ENCODE assay signal across 1 cellular context in the genomic region with DNA sequence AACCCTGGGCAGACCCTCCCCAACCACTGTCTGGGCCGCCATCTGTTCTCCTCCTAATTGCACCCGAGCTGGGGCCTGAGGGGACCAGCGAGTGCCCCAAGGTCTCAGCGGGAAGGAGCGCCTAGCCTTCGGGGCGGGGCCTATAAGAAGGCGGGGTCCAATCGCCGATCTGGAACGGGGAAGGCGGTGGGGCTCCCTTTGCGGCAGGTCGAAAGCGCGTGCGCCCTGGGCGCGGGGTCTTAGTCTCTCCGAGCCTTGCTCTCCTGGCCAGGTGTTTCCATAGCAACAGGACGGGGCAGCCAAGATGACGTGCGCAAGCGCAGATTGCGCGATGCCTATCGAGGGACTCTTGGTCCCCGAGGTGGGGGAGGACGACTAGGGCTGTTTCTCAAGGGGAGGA.
A peak's percentile ranks its signal among the peaks of the same experiment; 100 is the strongest.
TF ChIP-seq lines count a peak whose summit lies in the region.

No MANE protein-coding gene starts in this region.

TF ChIP-seq in K562, 482 proteins besides CTCF, POLR2A, EP300 and RAD21 (continues in another document):
- TF ChIP-seq MYC (IDR thresholded peaks at IDR 0.05; ENCODE audit: low read depth, low read length) (no peak), MYC (CRISPR knock-in tag; IDR thresholded peaks at IDR 0.05; ENCODE audit: borderline replicate concordance, low read depth) (peak; percentile 41; the same call in 1 of the 2 replicates), TEAD4 (IDR thresholded peaks at IDR 0.05; ENCODE audit: low read length) (no peak), TEAD4 (CRISPR knock-in tag; IDR thresholded peaks at IDR 0.05; ENCODE audit: borderline replicate concordance) (no peak), SP1 (CRISPR knock-in tag; IDR thresholded peaks at IDR 0.05) (peak; percentile 14; the same call in 1 of the 2 replicates), TAF1 (IDR thresholded peaks at IDR 0.05; ENCODE audit: control insufficient read depth, extremely low read depth, insufficient read depth, low read length, severe bottlenecking) (no peak), RCOR1 (IDR thresholded peaks at IDR 0.05; ENCODE audit: borderline replicate concordance in 1 of 2, low read depth in 2 of 2, low read length in 2 of 2) (peak in 1 of 2 experiments; percentile 66; a peak in 1 of 4 replicates), KAT7 (CRISPR knock-in tag; IDR thresholded peaks at IDR 0.05; ENCODE audit: borderline replicate concordance) (no peak), CAMTA2 (CRISPR knock-in tag; conservative IDR thresholded peaks at IDR 0.05) (no peak), ZNF785 (CRISPR knock-in tag; IDR thresholded peaks at IDR 0.05) (no peak), CTBP1 (IDR thresholded peaks at IDR 0.05; ENCODE audit: borderline replicate concordance) (peak; percentile 48), ZNF561 (CRISPR knock-in tag; conservative IDR thresholded peaks at IDR 0.05) (no peak), PCBP2 (IDR thresholded peaks at IDR 0.05; ENCODE audit: low read depth, low read length, poor library complexity, severe bottlenecking) (no peak), NELFE (IDR thresholded peaks at IDR 0.05; ENCODE audit: insufficient read depth, insufficient read length) (no peak), RB1 (IDR thresholded peaks at IDR 0.05; ENCODE audit: low read depth) (0 out of 2 replicates have a peak, but pooled peaks have one; percentile 6), MAZ (CRISPR knock-in tag; conservative IDR thresholded peaks at IDR 0.05 in 1 of 2, IDR thresholded peaks at IDR 0.05 in 1 of 2) (no peak), RBM15 (IDR thresholded peaks at IDR 0.05; ENCODE audit: insufficient read depth, low read length) (no peak), PPARD (CRISPR knock-in tag; IDR thresholded peaks at IDR 0.05) (no peak), ZC3H4 (CRISPR knock-in tag; IDR thresholded peaks at IDR 0.05; ENCODE audit: borderline replicate concordance) (no peak), ADNP (tag; IDR thresholded peaks at IDR 0.05) (no peak), NRF1 (conservative IDR thresholded peaks at IDR 0.05 in 1 of 2, IDR thresholded peaks at IDR 0.05 in 1 of 2) (peak; percentile 91 to 93), HDAC8 (tag; IDR thresholded peaks at IDR 0.05) (no peak), ZNF143 (CRISPR knock-in tag; IDR thresholded peaks at IDR 0.05) (no peak), ZNF431 (CRISPR knock-in tag; IDR thresholded peaks at IDR 0.05) (no peak), ZNF41 (CRISPR knock-in tag; conservative IDR thresholded peaks at IDR 0.05) (no peak), RBFOX2 (IDR thresholded peaks at IDR 0.05; ENCODE audit: low read depth, low read length) (peak; percentile 46; the same call in 1 of the 2 replicates), TRIM24 (IDR thresholded peaks at IDR 0.05) (no peak), KDM1A (IDR thresholded peaks at IDR 0.05) (peak; percentile 12 to 21; a peak in 1 of 4 replicates), CC2D1A (IDR thresholded peaks at IDR 0.05) (no peak), GTF2A2 (tag; IDR thresholded peaks at IDR 0.05) (no peak), ZNF766 (CRISPR knock-in tag; conservative IDR thresholded peaks at IDR 0.05) (no peak)
- TF ChIP-seq, protein P1, sequence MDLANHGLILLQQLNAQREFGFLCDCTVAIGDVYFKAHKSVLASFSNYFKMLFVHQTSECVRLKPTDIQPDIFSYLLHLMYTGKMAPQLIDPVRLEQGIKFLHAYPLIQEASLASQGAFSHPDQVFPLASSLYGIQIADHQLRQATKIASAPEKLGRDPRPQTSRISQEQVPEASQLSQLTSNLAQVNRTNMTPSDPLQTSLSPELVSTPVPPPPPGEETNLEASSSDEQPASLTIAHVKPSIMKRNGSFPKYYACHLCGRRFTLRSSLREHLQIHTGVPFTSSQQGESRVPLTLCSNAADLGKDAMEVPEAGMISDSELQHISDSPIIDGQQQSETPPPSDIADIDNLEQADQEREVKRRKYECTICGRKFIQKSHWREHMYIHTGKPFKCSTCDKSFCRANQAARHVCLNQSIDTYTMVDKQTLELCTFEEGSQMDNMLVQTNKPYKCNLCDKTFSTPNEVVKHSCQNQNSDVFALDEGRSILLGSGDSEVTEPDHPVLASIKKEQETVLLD (IDR thresholded peaks at IDR 0.05): peak; percentile 47; the same call in 1 of the 2 replicates
- TF ChIP-seq, protein P2, sequence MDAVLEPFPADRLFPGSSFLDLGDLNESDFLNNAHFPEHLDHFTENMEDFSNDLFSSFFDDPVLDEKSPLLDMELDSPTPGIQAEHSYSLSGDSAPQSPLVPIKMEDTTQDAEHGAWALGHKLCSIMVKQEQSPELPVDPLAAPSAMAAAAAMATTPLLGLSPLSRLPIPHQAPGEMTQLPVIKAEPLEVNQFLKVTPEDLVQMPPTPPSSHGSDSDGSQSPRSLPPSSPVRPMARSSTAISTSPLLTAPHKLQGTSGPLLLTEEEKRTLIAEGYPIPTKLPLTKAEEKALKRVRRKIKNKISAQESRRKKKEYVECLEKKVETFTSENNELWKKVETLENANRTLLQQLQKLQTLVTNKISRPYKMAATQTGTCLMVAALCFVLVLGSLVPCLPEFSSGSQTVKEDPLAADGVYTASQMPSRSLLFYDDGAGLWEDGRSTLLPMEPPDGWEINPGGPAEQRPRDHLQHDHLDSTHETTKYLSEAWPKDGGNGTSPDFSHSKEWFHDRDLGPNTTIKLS (IDR thresholded peaks at IDR 0.05; ENCODE audit: borderline replicate concordance, low read depth): no peak
- TF ChIP-seq, protein P3, sequence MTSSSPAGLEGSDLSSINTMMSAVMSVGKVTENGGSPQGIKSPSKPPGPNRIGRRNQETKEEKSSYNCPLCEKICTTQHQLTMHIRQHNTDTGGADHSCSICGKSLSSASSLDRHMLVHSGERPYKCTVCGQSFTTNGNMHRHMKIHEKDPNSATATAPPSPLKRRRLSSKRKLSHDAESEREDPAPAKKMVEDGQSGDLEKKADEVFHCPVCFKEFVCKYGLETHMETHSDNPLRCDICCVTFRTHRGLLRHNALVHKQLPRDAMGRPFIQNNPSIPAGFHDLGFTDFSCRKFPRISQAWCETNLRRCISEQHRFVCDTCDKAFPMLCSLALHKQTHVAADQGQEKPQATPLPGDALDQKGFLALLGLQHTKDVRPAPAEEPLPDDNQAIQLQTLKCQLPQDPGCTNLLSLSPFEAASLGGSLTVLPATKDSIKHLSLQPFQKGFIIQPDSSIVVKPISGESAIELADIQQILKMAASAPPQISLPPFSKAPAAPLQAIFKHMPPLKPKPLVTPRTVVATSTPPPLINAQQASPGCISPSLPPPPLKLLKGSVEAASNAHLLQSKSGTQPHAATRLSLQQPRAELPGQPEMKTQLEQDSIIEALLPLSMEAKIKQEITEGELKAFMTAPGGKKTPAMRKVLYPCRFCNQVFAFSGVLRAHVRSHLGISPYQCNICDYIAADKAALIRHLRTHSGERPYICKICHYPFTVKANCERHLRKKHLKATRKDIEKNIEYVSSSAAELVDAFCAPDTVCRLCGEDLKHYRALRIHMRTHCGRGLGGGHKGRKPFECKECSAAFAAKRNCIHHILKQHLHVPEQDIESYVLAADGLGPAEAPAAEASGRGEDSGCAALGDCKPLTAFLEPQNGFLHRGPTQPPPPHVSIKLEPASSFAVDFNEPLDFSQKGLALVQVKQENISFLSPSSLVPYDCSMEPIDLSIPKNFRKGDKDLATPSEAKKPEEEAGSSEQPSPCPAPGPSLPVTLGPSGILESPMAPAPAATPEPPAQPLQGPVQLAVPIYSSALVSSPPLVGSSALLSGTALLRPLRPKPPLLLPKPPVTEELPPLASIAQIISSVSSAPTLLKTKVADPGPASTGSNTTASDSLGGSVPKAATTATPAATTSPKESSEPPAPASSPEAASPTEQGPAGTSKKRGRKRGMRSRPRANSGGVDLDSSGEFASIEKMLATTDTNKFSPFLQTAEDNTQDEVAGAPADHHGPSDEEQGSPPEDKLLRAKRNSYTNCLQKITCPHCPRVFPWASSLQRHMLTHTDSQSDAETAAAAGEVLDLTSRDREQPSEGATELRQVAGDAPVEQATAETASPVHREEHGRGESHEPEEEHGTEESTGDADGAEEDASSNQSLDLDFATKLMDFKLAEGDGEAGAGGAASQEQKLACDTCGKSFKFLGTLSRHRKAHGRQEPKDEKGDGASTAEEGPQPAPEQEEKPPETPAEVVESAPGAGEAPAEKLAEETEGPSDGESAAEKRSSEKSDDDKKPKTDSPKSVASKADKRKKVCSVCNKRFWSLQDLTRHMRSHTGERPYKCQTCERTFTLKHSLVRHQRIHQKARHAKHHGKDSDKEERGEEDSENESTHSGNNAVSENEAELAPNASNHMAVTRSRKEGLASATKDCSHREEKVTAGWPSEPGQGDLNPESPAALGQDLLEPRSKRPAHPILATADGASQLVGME (CRISPR knock-in tag; IDR thresholded peaks at IDR 0.05): peak; percentile 76; the same call in 1 of the 2 replicates
- TF ChIP-seq, protein P4, sequence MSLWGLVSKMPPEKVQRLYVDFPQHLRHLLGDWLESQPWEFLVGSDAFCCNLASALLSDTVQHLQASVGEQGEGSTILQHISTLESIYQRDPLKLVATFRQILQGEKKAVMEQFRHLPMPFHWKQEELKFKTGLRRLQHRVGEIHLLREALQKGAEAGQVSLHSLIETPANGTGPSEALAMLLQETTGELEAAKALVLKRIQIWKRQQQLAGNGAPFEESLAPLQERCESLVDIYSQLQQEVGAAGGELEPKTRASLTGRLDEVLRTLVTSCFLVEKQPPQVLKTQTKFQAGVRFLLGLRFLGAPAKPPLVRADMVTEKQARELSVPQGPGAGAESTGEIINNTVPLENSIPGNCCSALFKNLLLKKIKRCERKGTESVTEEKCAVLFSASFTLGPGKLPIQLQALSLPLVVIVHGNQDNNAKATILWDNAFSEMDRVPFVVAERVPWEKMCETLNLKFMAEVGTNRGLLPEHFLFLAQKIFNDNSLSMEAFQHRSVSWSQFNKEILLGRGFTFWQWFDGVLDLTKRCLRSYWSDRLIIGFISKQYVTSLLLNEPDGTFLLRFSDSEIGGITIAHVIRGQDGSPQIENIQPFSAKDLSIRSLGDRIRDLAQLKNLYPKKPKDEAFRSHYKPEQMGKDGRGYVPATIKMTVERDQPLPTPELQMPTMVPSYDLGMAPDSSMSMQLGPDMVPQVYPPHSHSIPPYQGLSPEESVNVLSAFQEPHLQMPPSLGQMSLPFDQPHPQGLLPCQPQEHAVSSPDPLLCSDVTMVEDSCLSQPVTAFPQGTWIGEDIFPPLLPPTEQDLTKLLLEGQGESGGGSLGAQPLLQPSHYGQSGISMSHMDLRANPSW (CRISPR knock-in tag; IDR thresholded peaks at IDR 0.05): no peak
- TF ChIP-seq, protein P5, sequence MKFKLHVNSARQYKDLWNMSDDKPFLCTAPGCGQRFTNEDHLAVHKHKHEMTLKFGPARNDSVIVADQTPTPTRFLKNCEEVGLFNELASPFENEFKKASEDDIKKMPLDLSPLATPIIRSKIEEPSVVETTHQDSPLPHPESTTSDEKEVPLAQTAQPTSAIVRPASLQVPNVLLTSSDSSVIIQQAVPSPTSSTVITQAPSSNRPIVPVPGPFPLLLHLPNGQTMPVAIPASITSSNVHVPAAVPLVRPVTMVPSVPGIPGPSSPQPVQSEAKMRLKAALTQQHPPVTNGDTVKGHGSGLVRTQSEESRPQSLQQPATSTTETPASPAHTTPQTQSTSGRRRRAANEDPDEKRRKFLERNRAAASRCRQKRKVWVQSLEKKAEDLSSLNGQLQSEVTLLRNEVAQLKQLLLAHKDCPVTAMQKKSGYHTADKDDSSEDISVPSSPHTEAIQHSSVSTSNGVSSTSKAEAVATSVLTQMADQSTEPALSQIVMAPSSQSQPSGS (CRISPR knock-in tag; IDR thresholded peaks at IDR 0.05): no peak
- TF ChIP-seq, protein P6, sequence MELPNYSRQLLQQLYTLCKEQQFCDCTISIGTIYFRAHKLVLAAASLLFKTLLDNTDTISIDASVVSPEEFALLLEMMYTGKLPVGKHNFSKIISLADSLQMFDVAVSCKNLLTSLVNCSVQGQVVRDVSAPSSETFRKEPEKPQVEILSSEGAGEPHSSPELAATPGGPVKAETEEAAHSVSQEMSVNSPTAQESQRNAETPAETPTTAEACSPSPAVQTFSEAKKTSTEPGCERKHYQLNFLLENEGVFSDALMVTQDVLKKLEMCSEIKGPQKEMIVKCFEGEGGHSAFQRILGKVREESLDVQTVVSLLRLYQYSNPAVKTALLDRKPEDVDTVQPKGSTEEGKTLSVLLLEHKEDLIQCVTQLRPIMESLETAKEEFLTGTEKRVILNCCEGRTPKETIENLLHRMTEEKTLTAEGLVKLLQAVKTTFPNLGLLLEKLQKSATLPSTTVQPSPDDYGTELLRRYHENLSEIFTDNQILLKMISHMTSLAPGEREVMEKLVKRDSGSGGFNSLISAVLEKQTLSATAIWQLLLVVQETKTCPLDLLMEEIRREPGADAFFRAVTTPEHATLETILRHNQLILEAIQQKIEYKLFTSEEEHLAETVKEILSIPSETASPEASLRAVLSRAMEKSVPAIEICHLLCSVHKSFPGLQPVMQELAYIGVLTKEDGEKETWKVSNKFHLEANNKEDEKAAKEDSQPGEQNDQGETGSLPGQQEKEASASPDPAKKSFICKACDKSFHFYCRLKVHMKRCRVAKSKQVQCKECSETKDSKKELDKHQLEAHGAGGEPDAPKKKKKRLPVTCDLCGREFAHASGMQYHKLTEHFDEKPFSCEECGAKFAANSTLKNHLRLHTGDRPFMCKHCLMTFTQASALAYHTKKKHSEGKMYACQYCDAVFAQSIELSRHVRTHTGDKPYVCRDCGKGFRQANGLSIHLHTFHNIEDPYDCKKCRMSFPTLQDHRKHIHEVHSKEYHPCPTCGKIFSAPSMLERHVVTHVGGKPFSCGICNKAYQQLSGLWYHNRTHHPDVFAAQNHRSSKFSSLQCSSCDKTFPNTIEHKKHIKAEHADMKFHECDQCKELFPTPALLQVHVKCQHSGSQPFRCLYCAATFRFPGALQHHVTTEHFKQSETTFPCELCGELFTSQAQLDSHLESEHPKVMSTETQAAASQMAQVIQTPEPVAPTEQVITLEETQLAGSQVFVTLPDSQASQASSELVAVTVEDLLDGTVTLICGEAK (IDR thresholded peaks at IDR 0.05): peak; percentile 25; the same call in 1 of the 2 replicates
- TF ChIP-seq, protein P6 (CRISPR knock-in tag; IDR thresholded peaks at IDR 0.05): no peak
